ENCODE assay signal across 18 cellular contexts in genomic region chr18:12315911-12316310, GRCh38. TPM values are rescaled to one million over a fixed set of nuclear protein-coding genes. Genes with fewer than 3 reads are reported as not detected.
DNase-seq lines count a peak whose midpoint lies in the region; ATAC-seq and TF ChIP-seq lines count a peak whose summit lies in the region.
"Had no signal": no experiment of that assay in that cellular context is flagged by ENCODE, and none has a peak within 500 bp of the region (broad histone marks: within the 10 kb centered on the region; RNA-seq: fewer than 3 reads in every experiment).

No MANE protein-coding gene starts in this region.

- peaks cover 4% of the 10 kb centered on the region for H3K36me3 Mint-ChIP-seq in memory B cell
- peaks cover 0 to 3% (median 3%) of the 10 kb centered on the region in 3 donors for H3K36me3 Mint-ChIP-seq in CD8-positive, alpha-beta memory T cell

- no peak overlapping the region for H3K4me3 ChIP-seq in thyroid gland (replicated peaks in 1 of 3)
- no peak overlapping the region for H3K4me3 ChIP-seq in CD8-positive, alpha-beta memory T cell (ENCODE audit: low read length)
- H3K4me3 ChIP-seq: GM23338, SJCRH30 had no signal

- H3K27ac Mint-ChIP-seq in memory B cell, result peak overlapping the region; percentile 62
- no peak overlapping the region for H3K27ac Mint-ChIP-seq in CD8-positive, alpha-beta memory T cell
- H3K27ac Mint-ChIP-seq: activated CD8-positive, alpha-beta T cell treated with anti-CD3 and anti-CD28 coated beads, Interleukin-2, amount 10 ng/mL, durations not matched to agents 7 days and 5 days; brain; GM23338 had no signal

- peaks cover 12 to 34% of the 10 kb centered on the region in 2 donors for H3K4me1 ChIP-seq in thyroid gland
- H3K4me1 ChIP-seq in CD8-positive, alpha-beta memory T cell (ENCODE audit: insufficient read depth, low read length), result no peaks in the 10 kb centered on the region
- H3K4me1 ChIP-seq: SJCRH30 had no signal

- peak overlapping the region; percentile 52 for H3K4me3 Mint-ChIP-seq in memory B cell
- no peak overlapping the region for H3K4me3 Mint-ChIP-seq in CD8-positive, alpha-beta memory T cell
- H3K4me3 Mint-ChIP-seq: activated CD8-positive, alpha-beta T cell treated with anti-CD3 and anti-CD28 coated beads, Interleukin-2, amount 10 ng/mL, durations not matched to agents 7 days and 5 days; brain; GM23338 had no signal

- DNase-seq in HUDEP-2 (lab: John Stamatoyannopoulos, UW; ENCODE audit: unreplicated experiment in 76 of 76) (peak in 73 of 76 experiments; percentile 19 to 98 (median 76)), erythroblast (lab: John Stamatoyannopoulos, UW) (peak; percentile 93 to 95), memory B cell (ENCODE audit: low spot score in 2 of 2) (no peak), thyroid gland (peak; percentile 60 to 62), COLO668 (lab: John Stamatoyannopoulos, UW; ENCODE audit: unreplicated experiment) (no peak), NCI-H748 (lab: John Stamatoyannopoulos, UW; ENCODE audit: unreplicated experiment) (no peak), GDM1 (lab: John Stamatoyannopoulos, UW) (no peak)
- DNase-seq in CD8-positive, alpha-beta memory T cell, result no peak
- DNase-seq: activated CD8-positive, alpha-beta T cell treated with anti-CD3 and anti-CD28 coated beads, Interleukin-2, amount 10 ng/mL, durations not matched to agents 7 days and 5 days; activated effector memory CD4-positive, alpha-beta T cell treated with Interleukin-2 at 50 U/mL for 16 hours; NCI-H2029 treated with DMSO at 0.1 percent for 48 hours; NCI-H82; SJCRH30; stimulated activated CD4-positive, alpha-beta T cell treated with anti-CD3 and anti-CD28 coated beads, Interleukin-1b, Interleukin-23, amount 100 ng/mL, for 48 hours; stimulated activated CD8-positive, alpha-beta memory T cell treated with anti-CD3 and anti-CD28 coated beads, Interleukin-4, amount 100 ng/mL, for 48 hours had no signal

- H3K27ac ChIP-seq in thyroid gland, result peak overlapping the region in 1 of 3 donors; percentile 21
- no peak overlapping the region for H3K27ac ChIP-seq in CD8-positive, alpha-beta memory T cell (ENCODE audit: low read depth, low read length)
- H3K27ac ChIP-seq: C4-2B, SJCRH30 had no signal

- no peaks in the 10 kb centered on the region for H3K27me3 ChIP-seq in thyroid gland
- no peaks in the 10 kb centered on the region for H3K27me3 ChIP-seq in CD8-positive, alpha-beta memory T cell (ENCODE audit: insufficient read depth, low read length, poor library complexity, severe bottlenecking)
- H3K27me3 ChIP-seq: SJCRH30 had no signal

- H3K27me3 Mint-ChIP-seq in memory B cell, result no peaks in the 10 kb centered on the region
- H3K27me3 Mint-ChIP-seq in CD8-positive, alpha-beta memory T cell, result peaks cover 3 to 12% of the 10 kb centered on the region in 2 donors
- H3K27me3 Mint-ChIP-seq: brain had no signal

- TF ChIP-seq CTCF in thyroid gland (IDR thresholded peaks at IDR 0.05), result no peak

- TF ChIP-seq POLR2A in erythroblast (IDR thresholded peaks at IDR 0.05; ENCODE audit: low read length) (peak; percentile 48), thyroid gland (IDR thresholded peaks at IDR 0.05) (no peak)

- peaks cover 6 to 17% of the 10 kb centered on the region in 2 donors for H3K36me3 ChIP-seq in thyroid gland
- H3K36me3 ChIP-seq in CD8-positive, alpha-beta memory T cell (ENCODE audit: insufficient read depth, low read length), result no peaks in the 10 kb centered on the region

- H3K4me1 Mint-ChIP-seq in memory B cell, result peaks cover 26% of the 10 kb centered on the region
- H3K4me1 Mint-ChIP-seq in CD8-positive, alpha-beta memory T cell, result no peaks in the 10 kb centered on the region

- POLR2A ChIA-PET in CD8-positive, alpha-beta memory T cell (lab: Charles Lee), result no interaction called here

- intact Hi-C loops in thyroid gland (cut with DNase I), result no loop called here

- 17 to 22% methylated on average over 5 of the region's 5 CpGs for WGBS in thyroid gland, 2 donors

- CTCF ChIA-PET in CD8-positive, alpha-beta memory T cell (lab: Charles Lee), result interaction anchor here (1.2 to 2.8 kb wide), 2 partner anchors 12 to 19 kb away, joined by 3 to 18 read pairs; no protein-coding TSS in a partner anchor

- no peaks in the 10 kb centered on the region for H3K9me3 ChIP-seq in thyroid gland
- H3K9me3 ChIP-seq in CD8-positive, alpha-beta memory T cell (ENCODE audit: low read length), result no peaks in the 10 kb centered on the region
- H3K9me3 ChIP-seq: SJCRH30 had no signal

- no peaks in the 10 kb centered on the region for H3K9me3 Mint-ChIP-seq in memory B cell
- H3K9me3 Mint-ChIP-seq in CD8-positive, alpha-beta memory T cell, result peaks cover 7 to 19% (median 16%) of the 10 kb centered on the region in 5 donors

- no peak for ATAC-seq in memory B cell (ENCODE audit: low read depth)
- ATAC-seq: activated CD8-positive, alpha-beta T cell treated with anti-CD3 and anti-CD28 coated beads, Interleukin-2, amount 10 ng/mL, durations not matched to agents 7 days and 5 days; GM23338 had no signal

RNA-seq across cellular contexts. Expression of gene TUBB6, which starts 7.9 kb away (rescaled TPM):
- 100 to 1,000 TPM in 3 of 4 donors, 10 to 100 TPM in 1; 91.9 to 157 (median 124) TPM for total RNA-seq in thyroid gland
- 1 to 10 TPM; 8.8 to 9.1 TPM for total RNA-seq in CD8-positive, alpha-beta memory T cell
- polyA plus RNA-seq in CD8-positive, alpha-beta memory T cell, result 0.77 TPM

Comparison
In these comparisons a context has a peak if more than half of its experiments do, and no peak if none do; other contexts are left out.
1. DNase-seq: peak in HUDEP-2 (73 of 76), erythroblast (2 of 2) and thyroid gland (2 of 2); none in memory B cell (0 of 2), CD8-positive, alpha-beta memory T cell (0 of 5), COLO668 (single experiment), NCI-H748 (single experiment) and GDM1 (single experiment).
2. RNA of gene TUBB6, which starts 7.9 kb away (total RNA-seq): 91.9 to 157 TPM in thyroid gland; 8.8 to 9.1 TPM in CD8-positive, alpha-beta memory T cell; every median in the first group is over 4 times any median in the second.